ENCODE assay signal across 18 cellular contexts in genomic region chr2:169716938-169717690, GRCh38. TPM values are rescaled to one million over a fixed set of nuclear protein-coding genes. Genes with fewer than 3 reads are reported as not detected.
DNase-seq lines count a peak whose midpoint lies in the region; ATAC-seq and TF ChIP-seq lines count a peak whose summit lies in the region.
"Had no signal": no experiment of that assay in that cellular context is flagged by ENCODE, and none has a peak within 500 bp of the region (broad histone marks: within the 10 kb centered on the region; RNA-seq: fewer than 3 reads in every experiment).

No MANE protein-coding gene starts in this region.

- H3K27me3 ChIP-seq in left ventricle myocardium inferior (ENCODE audit: low read depth) (no peaks in the 10 kb centered on the region), uterus (no peaks in the 10 kb centered on the region), MG63 (no peaks in the 10 kb centered on the region), GM23338 (ENCODE audit: insufficient read depth) (no peaks in the 10 kb centered on the region)

- H3K27ac ChIP-seq in left ventricle myocardium inferior (replicated peaks) = no peak overlapping the region
- peak overlapping the region; percentile 8 to 62 for H3K27ac ChIP-seq in uterus
- no peak overlapping the region for H3K27ac ChIP-seq in GM23338 (ENCODE audit: low read depth)

- peaks cover 27% of the 10 kb centered on the region for H3K4me1 ChIP-seq in left ventricle myocardium inferior
- peaks cover 0 to 8% of the 10 kb centered on the region in 2 donors for H3K4me1 ChIP-seq in uterus
- no peaks in the 10 kb centered on the region for H3K4me1 ChIP-seq in GM23338 (ENCODE audit: insufficient read depth)

- no peaks in the 10 kb centered on the region for H3K36me3 ChIP-seq in left ventricle myocardium inferior
- H3K36me3 ChIP-seq in uterus = no peaks in the 10 kb centered on the region
- no peaks in the 10 kb centered on the region for H3K36me3 ChIP-seq in MG63
- no peaks in the 10 kb centered on the region for H3K36me3 ChIP-seq in GM23338 (ENCODE audit: insufficient read depth)

- H3K4me3 ChIP-seq in left ventricle myocardium inferior (no peak overlapping the region), uterus (no peak overlapping the region), MG63 (no peak overlapping the region), GM23338 (no peak overlapping the region)

- no peak overlapping the region for H3K4me3 Mint-ChIP-seq in GM23338
- H3K4me3 Mint-ChIP-seq: activated T-helper 1 cell treated with anti-CD3 and anti-CD28 coated beads, Interleukin-12 subunit alpha, Interleukin-12 subunit beta, Interleukin-2, Interleukin-4 antibody, amounts not matched to agents 30 ng/mL and 10 ng/mL and 1 ng/mL, durations not matched to agents 14 hours and 24 hours and 36 hours; immature natural killer cell; neural crest cell had no signal

- H3K27ac Mint-ChIP-seq in GM23338 = no peak overlapping the region
- H3K27ac Mint-ChIP-seq: activated T-helper 1 cell treated with anti-CD3 and anti-CD28 coated beads, Interleukin-12 subunit alpha, Interleukin-12 subunit beta, Interleukin-2, Interleukin-4 antibody, amounts not matched to agents 30 ng/mL and 10 ng/mL and 1 ng/mL, durations not matched to agents 14 hours and 24 hours and 36 hours; immature natural killer cell had no signal

- H3K9me2 ChIP-seq in GM23338 (ENCODE audit: insufficient read depth) = no peaks in the 10 kb centered on the region

- H3K36me3 Mint-ChIP-seq in GM23338 (ENCODE audit: low read depth) = peaks cover under 1% of the 10 kb centered on the region; the same call in 1 of the 3 replicates
- H3K36me3 Mint-ChIP-seq: immature natural killer cell had no signal

- H3K4me2 ChIP-seq in GM23338 = no peak overlapping the region

- no peaks in the 10 kb centered on the region for H3F3A ChIP-seq in GM23338 (replicated peaks; ENCODE audit: low read depth)

- TF ChIP-seq CTCF in left ventricle myocardium inferior (IDR thresholded peaks at IDR 0.05; ENCODE audit: borderline replicate concordance) (no peak), uterus (IDR thresholded peaks at IDR 0.05) (no peak), GM23338 (conservative IDR thresholded peaks at IDR 0.05; ENCODE audit: low read depth in 2 of 2) (no peak)

- peaks cover 7% of the 10 kb centered on the region; the same call in 1 of the 3 replicates for H3K4me1 Mint-ChIP-seq in GM23338
- H3K4me1 Mint-ChIP-seq: neural crest cell had no signal

- peaks cover 2% of the 10 kb centered on the region for H3K27me3 Mint-ChIP-seq in GM23338 (ENCODE audit: insufficient read depth, low read depth, poor library complexity)

- no peaks in the 10 kb centered on the region for H4K20me1 ChIP-seq in GM23338 (replicated peaks; ENCODE audit: insufficient read depth)

- ATAC-seq in Right ventricle myocardium inferior (peak; percentile 32), GM21717 (IDR thresholded peaks at IDR 0.05; ENCODE audit: unreplicated experiment) (no peak), GM23338 (no peak)

- H2AFZ ChIP-seq in GM23338 = no peak overlapping the region

- no peak for TF ChIP-seq POLR2A in uterus (IDR thresholded peaks at IDR 0.05)

- no peaks in the 10 kb centered on the region for H3K79me2 ChIP-seq in GM23338 (replicated peaks; ENCODE audit: insufficient read depth)

- H3K9me3 ChIP-seq in left ventricle myocardium inferior (replicated peaks) = no peaks in the 10 kb centered on the region
- H3K9me3 ChIP-seq in uterus = no peaks in the 10 kb centered on the region
- no peaks in the 10 kb centered on the region for H3K9me3 ChIP-seq in MG63

- 0 out of 3 replicates have a peak, but pooled peaks cover 1% of the 10 kb centered on the region for H3K9me3 Mint-ChIP-seq in GM23338
- H3K9me3 Mint-ChIP-seq: activated T-helper 1 cell treated with anti-CD3 and anti-CD28 coated beads, Interleukin-12 subunit alpha, Interleukin-12 subunit beta, Interleukin-2, Interleukin-4 antibody, amounts not matched to agents 30 ng/mL and 10 ng/mL and 1 ng/mL, durations not matched to agents 14 hours and 24 hours and 36 hours; immature natural killer cell; neural crest cell had no signal

- DNase-seq in Right ventricle myocardium inferior (ENCODE audit: missing footprints) (no peak), left ventricle myocardium inferior (no peak), SW480 (ENCODE audit: low spot score) (peak; percentile 21), islet precursor cell (peak; percentile 65), uterus (peak in 1 of 2 donors; percentile 39), MG63 (no peak), GM23338 (ENCODE audit: low spot score) (no peak)
- DNase-seq: activated CD4-positive, CD25-positive, alpha-beta regulatory T cell; immature natural killer cell; KBM-7; NCI-H446; stimulated activated CD4-positive, alpha-beta T cell treated with anti-CD3 and anti-CD28 coated beads, Interleukin-12 subunit alpha, Interleukin-12 subunit beta, amount 100 ng/mL, for 4 hours had no signal

- intact Hi-C loops in Right ventricle myocardium inferior (cut with DNase I) (no loop called here), left ventricle myocardium inferior (cut with micrococcal nuclease) (no loop called here), uterus (cut with DNase I; ENCODE audit: low total_unique reads) (no loop called here)

TF ChIP-seq in GM23338, 12 proteins besides CTCF, POLR2A, EP300 and RAD21 (continues in another document):
- TF ChIP-seq REST (IDR thresholded peaks at IDR 0.05; ENCODE audit: unreplicated experiment) (no peak), ETS1 (IDR thresholded peaks at IDR 0.05) (no peak)

RNA-seq across cellular contexts. Expression of gene KLHL23, which starts 16.5 kb away (rescaled TPM):
- total RNA-seq in Right ventricle myocardium inferior (21.6 TPM), left ventricle myocardium inferior (10.4 TPM), uterus (10 to 100 TPM; 15.3 to 55.1 (median 47.3) TPM)
- 9.2 and 9.5 TPM in 2 replicates for total RNA-seq in MG63 (2014; rRNA removed; shearing (Covaris generic); ENCODE audit: low replicate concordance)
- total RNA-seq in GM23338 (2014; rRNA removed; shearing (Covaris generic)) = 46.5 and 50.5 TPM in 2 replicates
- polyA plus RNA-seq in GM23338 (2016; fragmentation: Nextera tagmentation; extraction: Ambion mirVana) = 36.9 and 37.5 TPM in 2 replicates

RNA-seq across cellular contexts. Expression of gene PHOSPHO2, which starts 22.8 kb away (rescaled TPM):
- total RNA-seq in Right ventricle myocardium inferior (3.6 TPM), left ventricle myocardium inferior (3.2 TPM), uterus (10 to 100 TPM in 1 of 4 donors, 1 to 10 TPM in 3; 6.1 to 10.5 (median 7.5) TPM)
- 5.1 and 8.5 TPM in 2 replicates for total RNA-seq in MG63 (2014; rRNA removed; shearing (Covaris generic); ENCODE audit: low replicate concordance)
- total RNA-seq in GM23338 (2014; rRNA removed; shearing (Covaris generic)) = 8.3 and 12.2 TPM in 2 replicates
- 6.6 and 8.7 TPM in 2 replicates for polyA plus RNA-seq in GM23338 (2016; fragmentation: Nextera tagmentation; extraction: Ambion mirVana)

RNA-seq across cellular contexts. Expression of gene CFAP210, which starts 22.9 kb away (rescaled TPM):
- total RNA-seq in Right ventricle myocardium inferior = 0.11 TPM
- not detected for total RNA-seq in left ventricle myocardium inferior
- total RNA-seq in uterus = 1 to 10 TPM in 1 of 4 donors, under 1 TPM in 1, not detected in 2; 0.64 to 3.3 TPM
- not detected in 2 replicates for total RNA-seq in MG63 (2014; rRNA removed; shearing (Covaris generic); ENCODE audit: low replicate concordance)
- total RNA-seq in GM23338 (2014; rRNA removed; shearing (Covaris generic)) = 0.08 TPM in 1 of 2 replicates, not detected in the other
- polyA plus RNA-seq in GM23338 (2016; fragmentation: Nextera tagmentation; extraction: Ambion mirVana) = 2.9 and 3.7 TPM in 2 replicates
- total RNA-seq: activated T-helper 1 cell treated with anti-CD3 and anti-CD28 coated beads, Interleukin-12 subunit alpha, Interleukin-12 subunit beta, Interleukin-2, Interleukin-4 antibody, amounts not matched to agents 30 ng/mL and 10 ng/mL and 1 ng/mL, durations not matched to agents 14 hours and 24 hours and 36 hours; H4; SK-MEL-5 had no signal
- polyA plus RNA-seq: AG04450, immature natural killer cell had no signal

Comparison
In these comparisons a context has a peak if more than half of its experiments do, and no peak if none do; other contexts are left out.
1. DNase-seq: peak in SW480 (single experiment) and islet precursor cell (single experiment); none in Right ventricle myocardium inferior (single experiment), left ventricle myocardium inferior (single experiment), MG63 (single experiment) and GM23338 (single experiment).
2. H3K27ac ChIP-seq: peak in uterus (2 of 2); none in left ventricle myocardium inferior (single experiment) and GM23338 (single experiment).